Comparison of ENCODE assay signal across 10 cellular contexts in genomic region chr14:101992708-101993107, GRCh38. TPM values are rescaled to one million over a fixed set of nuclear protein-coding genes. Genes with fewer than 3 reads are reported as not detected.
DNase-seq lines count a peak whose midpoint lies in the region; ATAC-seq, FAIRE-seq and TF ChIP-seq lines count a peak whose summit lies in the region.
"Had no signal": no experiment of that assay in that cellular context is flagged by ENCODE, and none has a peak within 500 bp of the region (broad histone marks: within the 10 kb centered on the region; RNA-seq: fewer than 3 reads in every experiment).

No MANE protein-coding gene starts in this region.

- no peaks in the 10 kb centered on the region for H3K27me3 ChIP-seq in GM12878 (replicated peaks in 1 of 2; ENCODE audit: control insufficient read depth in 2 of 2, insufficient read depth in 2 of 2, low read length in 1 of 2)
- no peaks in the 10 kb centered on the region for H3K27me3 ChIP-seq in ovary
- H3K27me3 ChIP-seq in MG63: no peaks in the 10 kb centered on the region
- H3K27me3 ChIP-seq in dorsolateral prefrontal cortex: no peaks in the 10 kb centered on the region

- RAD21 ChIA-PET in GM12878 (lab: Charles Lee; ENCODE audit: unreplicated experiment): interaction anchor here (1.0 to 3.8 kb wide), 10 partner anchors 26 to 326 kb away, joined by 3 to 33 read pairs (median 5); partner anchors contain the start of genes DYNC1H1 and MOK

- TF ChIP-seq EP300 in GM12878 (IDR thresholded peaks at IDR 0.05; ENCODE audit: borderline replicate concordance in 1 of 2, control insufficient read depth in 1 of 2, low read depth in 2 of 2, low read length in 2 of 2): peak; percentile 43 to 86; a peak in 3 of 4 replicates
- TF ChIP-seq EP300 in ovary (IDR thresholded peaks at IDR 0.05): no peak

- ATAC-seq in GM19438 (IDR thresholded peaks at IDR 0.05; ENCODE audit: low read depth, unreplicated experiment): peak; percentile 97
- ATAC-seq in HG03175 (IDR thresholded peaks at IDR 0.05; ENCODE audit: unreplicated experiment): peak; percentile 93
- peak; percentile 97 for ATAC-seq in GM12878

- H2AFZ ChIP-seq in GM12878 (ENCODE audit: control insufficient read depth, low read depth, low read length): no peak overlapping the region

- TF ChIP-seq POLR2A in GM12878 (IDR thresholded peaks at IDR 0.05; ENCODE audit: low read depth, low read length) (peak; percentile 44; the same call in 1 of the 2 replicates), ovary (IDR thresholded peaks at IDR 0.05) (no peak)

- WGBS in GM12878 (ENCODE audit: insufficient coverage, insufficient replicate concordance, low lambda C conversion rate, missing lambda C conversion rate): 8% methylated on average over 7 of the region's 7 CpGs
- WGBS in ovary, 3 donors: 85 to 93% (median 87%) methylated on average over 7 of the region's 7 CpGs

- peak overlapping the region; percentile 59 for H3K4me2 ChIP-seq in GM12878 (ENCODE audit: control insufficient read depth, insufficient read depth)

- H3K9ac ChIP-seq in GM12878 (ENCODE audit: control insufficient read depth, insufficient read depth, low read length): no peak overlapping the region

- peak; percentile 95 for FAIRE-seq in GM12878 (lab: Jason Lieb, UNC)

- peak; percentile 63 for TF ChIP-seq RAD21 in GM12878 (IDR thresholded peaks at IDR 0.05; ENCODE audit: insufficient read depth, low read depth, low read length)

- SMC1A ChIA-PET in GM12878 (lab: Charles Lee; ENCODE audit: uncharacterized antibody, unreplicated experiment): interaction anchor here (0.6 to 5.8 kb wide), 11 partner anchors 11 to 1276 kb away, joined by 3 to 67 read pairs (median 3); partner anchors contain the start of gene DYNC1H1

- DNase-seq in GM12878 (ENCODE audit: low read depth, low spot score): peak; percentile 84
- no peak for DNase-seq in ovary
- DNase-seq in stimulated activated CD4-positive, alpha-beta T cell treated with anti-CD3 and anti-CD28 coated beads, Interleukin-1b, Interleukin-23, amount 100 ng/mL, for 48 hours: no peak
- no peak for DNase-seq in MG63
- no peak for DNase-seq in dorsolateral prefrontal cortex
- DNase-seq: activated T-cell treated with anti-CD3 and anti-CD28 coated beads, Interleukin-2, amount 50 U/mL, for 1 hour; NCI-H2171 treated with DMSO at 0.1 percent for 48 hours had no signal

- no peaks in the 10 kb centered on the region for H4K20me1 ChIP-seq in GM12878 (ENCODE audit: control insufficient read depth, insufficient read depth)

- POLR2A ChIA-PET in GM12878 (lab: Charles Lee): interaction anchor here (1.0 to 1.5 kb wide), 3 partner anchors 27 to 95 kb away, joined by 3 to 10 read pairs (median 3); no protein-coding TSS in a partner anchor

- TF ChIP-seq CTCF in GM12872 (IDR thresholded peaks at IDR 0.05; ENCODE audit: insufficient read depth, low read depth, low read length): peak; percentile 26; the same call in 1 of the 3 replicates
- TF ChIP-seq CTCF in GM12878 (IDR thresholded peaks at IDR 0.05 in 2 of 3, conservative IDR thresholded peaks at IDR 0.05 in 1 of 3; ENCODE audit: control insufficient read depth in 2 of 3, extremely low read depth in 1 of 3, insufficient read depth in 1 of 3, low read depth in 3 of 3, low read length in 3 of 3): peak; percentile 24 to 61 (median 38); a peak in 4 of 6 replicates
- no peak for TF ChIP-seq CTCF in ovary (IDR thresholded peaks at IDR 0.05)
- TF ChIP-seq CTCF in dorsolateral prefrontal cortex (IDR thresholded peaks at IDR 0.05 in 54 of 56, conservative IDR thresholded peaks at IDR 0.05 in 2 of 56; ENCODE audit: low read depth in 1 of 56, partially characterized antibody in 56 of 56): no peak

- no peaks in the 10 kb centered on the region for H3K79me2 ChIP-seq in GM12878 (ENCODE audit: control insufficient read depth, insufficient read depth, low read length)

- in situ Hi-C loops in GM12878 (cut with MboI): no loop called here

- intact Hi-C loops in GM12878 (cut with micrococcal nuclease; ENCODE audit: unreplicated experiment) (loop anchor here (5.0 kb wide), 1 partner anchor 285 kb away; no protein-coding TSS in a partner anchor), ovary (cut with DNase I) (no loop called here), dorsolateral prefrontal cortex (cut with DNase I) (no loop called here)

- BruUV-seq in GM12878 (replicated peaks; lab: Mats Ljungman, UMichigan): no TSS peak

- H3K4me1 ChIP-seq in GM12878 (ENCODE audit: control insufficient read depth, insufficient read depth, low read length) (peaks cover 29% of the 10 kb centered on the region), ovary (ENCODE audit: insufficient read depth) (no peaks in the 10 kb centered on the region)

- H3K36me3 ChIP-seq in GM12878 (ENCODE audit: control insufficient read depth in 2 of 2, insufficient read depth in 2 of 2, low read length in 1 of 2): peaks cover 19 to 38% of the 10 kb centered on the region in 2 experiments
- peaks cover 3% of the 10 kb centered on the region for H3K36me3 ChIP-seq in ovary
- peaks cover 56% of the 10 kb centered on the region for H3K36me3 ChIP-seq in MG63

- H3K27ac ChIP-seq in GM12878 (ENCODE audit: control insufficient read depth, insufficient read depth): peak overlapping the region; percentile 29; the same call in 1 of the 2 replicates
- H3K27ac ChIP-seq in ovary: no peak overlapping the region
- H3K27ac ChIP-seq in dorsolateral prefrontal cortex: peak overlapping the region in 23 of 59 donors; percentile 3 to 55 (median 19)

- H3K4me3 ChIP-seq in GM12878 (peak overlapping the region; percentile 37; the same call in 1 of the 2 replicates), ovary (no peak overlapping the region), MG63 (no peak overlapping the region), dorsolateral prefrontal cortex (no peak overlapping the region)

- H3K9me3 ChIP-seq in GM12878 (replicated peaks; ENCODE audit: control insufficient read depth, insufficient read depth, low read length): no peaks in the 10 kb centered on the region
- no peaks in the 10 kb centered on the region for H3K9me3 ChIP-seq in ovary
- H3K9me3 ChIP-seq in MG63: no peaks in the 10 kb centered on the region

- CTCF ChIA-PET in GM12878 (lab: Yijun Ruan, JAX): interaction anchor here (0.9 to 3.5 kb wide), 15 partner anchors 9 to 286 kb away, joined by 3 to 44 read pairs (median 8); partner anchors contain the start of gene DYNC1H1

TF ChIP-seq in GM12878, 131 proteins besides CTCF, POLR2A, EP300 and RAD21 (continues in another document):
- TF ChIP-seq IRF3 (IDR thresholded peaks at IDR 0.05) (no peak), USF2 (IDR thresholded peaks at IDR 0.05; ENCODE audit: borderline replicate concordance, low read depth, low read length) (no peak), SREBF1 (IDR thresholded peaks at IDR 0.05; ENCODE audit: low read length) (no peak), BACH1 (IDR thresholded peaks at IDR 0.05; ENCODE audit: borderline replicate concordance) (peak; percentile 26; the same call in 1 of the 2 replicates), SMAD1 (IDR thresholded peaks at IDR 0.05; ENCODE audit: low read depth, partially characterized antibody) (no peak), EZH2 (IDR thresholded peaks at IDR 0.05; ENCODE audit: borderline replicate concordance, control insufficient read depth, low read depth, low read length) (no peak)

RNA-seq across cellular contexts. Expression of gene DYNC1H1, which starts 28.3 kb away (rescaled TPM):
- total RNA-seq in GM12878 (2013; cell fraction: nucleolus; rRNA removed): 360 and 384 TPM in 2 replicates
- 187 and 198 TPM in 2 replicates for total RNA-seq in GM12878 (2014; rRNA removed)
- 95.2 and 102 TPM in 2 replicates for total RNA-seq in GM12878 (2014; rRNA removed; fragmentation: Illumina TruSeq; extraction: Trizol)
- total RNA-seq in GM12878 (2021): 288 and 291 TPM in 2 replicates
- 70.0 TPM for polyA plus RNA-seq in GM12878 (2011; ENCODE audit: low read depth)
- 30.1 and 54.9 TPM in 2 replicates for polyA plus RNA-seq in GM12878 (2011; rRNA removed)
- 103 and 133 TPM in 2 replicates for polyA plus RNA-seq in GM12878 (2011; cell fraction: cytosol; rRNA removed)
- polyA plus RNA-seq in GM12878 (2011; cell fraction: nucleus; rRNA removed): 156 and 247 TPM in 2 replicates
- polyA plus RNA-seq in GM12878 (2012): 76.3 and 94.6 TPM in 2 replicates
- 111 and 123 TPM in 2 replicates for polyA plus RNA-seq in GM12878 (2014; fragmentation: Illumina TruSeq; extraction: Trizol)
- 10 to 100 TPM; 38.4 to 54.0 TPM for polyA plus RNA-seq in GM12878 (2014; fragmentation: Nextera tagmentation; extraction: Ambion mirVana)
- polyA plus RNA-seq in GM12878 (2014; rRNA removed): 101 and 117 TPM in 2 replicates
- polyA plus RNA-seq in GM12878 (2016; fragmentation: Nextera tagmentation; extraction: Ambion mirVana): 100 to 1,000 TPM; 121 to 122 TPM
- polyA minus RNA-seq in GM12878 (2011; rRNA and poly(A)+ RNA removed): 232 and 242 TPM in 2 replicates
- polyA minus RNA-seq in GM12878 (2011; cell fraction: cytosol; rRNA and poly(A)+ RNA removed): 131 and 184 TPM in 2 replicates
- polyA minus RNA-seq in GM12878 (2011; cell fraction: nucleus; rRNA and poly(A)+ RNA removed): 99.3 and 177 TPM in 2 replicates
- 100 to 1,000 TPM; 221 to 373 (median 292) TPM for total RNA-seq in ovary
- polyA plus RNA-seq in ovary: 100 to 1,000 TPM; 130 to 233 TPM
- 108 and 146 TPM in 2 replicates for total RNA-seq in MG63 (2014; rRNA removed; shearing (Covaris generic); ENCODE audit: low replicate concordance)
- 1,000 to 10,000 TPM in 97 of 120 experiments, 100 to 1,000 TPM in 23; 740 to 1,310 (median 1,110) TPM for total RNA-seq in dorsolateral prefrontal cortex

Comparison
In these comparisons a context has a peak if more than half of its experiments do, and no peak if none do; other contexts are left out.
1. CTCF ChIP-seq: peak in GM12872 (single experiment) and GM12878 (3 of 3); none in ovary (0 of 3) and dorsolateral prefrontal cortex (0 of 56).
2. Peak in every context shown above with its lines, with median percentiles within 50 percentile points of each other: ATAC-seq.